ENCODE assay signal across 1 cellular context in the genomic region with DNA sequence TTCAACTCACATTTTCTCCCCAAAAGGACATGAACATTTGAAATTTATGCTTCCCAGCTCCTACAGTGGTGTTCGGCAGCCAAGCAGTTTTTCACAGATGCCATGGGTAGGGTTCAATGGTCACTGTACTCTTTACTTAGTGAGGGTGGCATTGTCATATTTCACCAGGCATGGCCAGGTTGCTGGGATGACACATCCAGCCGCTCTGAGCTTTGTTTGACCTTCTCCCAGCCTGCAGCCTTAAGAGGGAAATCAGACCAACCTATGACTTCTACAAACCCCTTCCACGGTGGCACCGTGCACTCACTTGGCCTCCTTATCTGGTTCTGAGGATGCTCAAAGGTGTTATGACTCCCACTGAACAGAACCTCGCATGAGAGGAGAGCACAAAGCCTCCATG.
TF ChIP-seq lines count a peak whose summit lies in the region.

No MANE protein-coding gene starts in this region.

TF ChIP-seq in HepG2, 621 proteins besides CTCF, POLR2A, EP300 and RAD21 (continued from another document and continues in another):
- TF ChIP-seq, protein P1, sequence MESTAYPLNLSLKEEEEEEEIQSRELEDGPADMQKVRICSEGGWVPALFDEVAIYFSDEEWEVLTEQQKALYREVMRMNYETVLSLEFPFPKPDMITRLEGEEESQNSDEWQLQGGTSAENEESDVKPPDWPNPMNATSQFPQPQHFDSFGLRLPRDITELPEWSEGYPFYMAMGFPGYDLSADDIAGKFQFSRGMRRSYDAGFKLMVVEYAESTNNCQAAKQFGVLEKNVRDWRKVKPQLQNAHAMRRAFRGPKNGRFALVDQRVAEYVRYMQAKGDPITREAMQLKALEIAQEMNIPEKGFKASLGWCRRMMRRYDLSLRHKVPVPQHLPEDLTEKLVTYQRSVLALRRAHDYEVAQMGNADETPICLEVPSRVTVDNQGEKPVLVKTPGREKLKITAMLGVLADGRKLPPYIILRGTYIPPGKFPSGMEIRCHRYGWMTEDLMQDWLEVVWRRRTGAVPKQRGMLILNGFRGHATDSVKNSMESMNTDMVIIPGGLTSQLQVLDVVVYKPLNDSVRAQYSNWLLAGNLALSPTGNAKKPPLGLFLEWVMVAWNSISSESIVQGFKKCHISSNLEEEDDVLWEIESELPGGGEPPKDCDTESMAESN (CRISPR knock-in tag; conservative IDR thresholded peaks at IDR 0.05) = no peak
- no peak for TF ChIP-seq CCDC6 (CRISPR knock-in tag; IDR thresholded peaks at IDR 0.05)
- TF ChIP-seq ARNT (IDR thresholded peaks at IDR 0.05) = no peak
- TF ChIP-seq, protein P2, sequence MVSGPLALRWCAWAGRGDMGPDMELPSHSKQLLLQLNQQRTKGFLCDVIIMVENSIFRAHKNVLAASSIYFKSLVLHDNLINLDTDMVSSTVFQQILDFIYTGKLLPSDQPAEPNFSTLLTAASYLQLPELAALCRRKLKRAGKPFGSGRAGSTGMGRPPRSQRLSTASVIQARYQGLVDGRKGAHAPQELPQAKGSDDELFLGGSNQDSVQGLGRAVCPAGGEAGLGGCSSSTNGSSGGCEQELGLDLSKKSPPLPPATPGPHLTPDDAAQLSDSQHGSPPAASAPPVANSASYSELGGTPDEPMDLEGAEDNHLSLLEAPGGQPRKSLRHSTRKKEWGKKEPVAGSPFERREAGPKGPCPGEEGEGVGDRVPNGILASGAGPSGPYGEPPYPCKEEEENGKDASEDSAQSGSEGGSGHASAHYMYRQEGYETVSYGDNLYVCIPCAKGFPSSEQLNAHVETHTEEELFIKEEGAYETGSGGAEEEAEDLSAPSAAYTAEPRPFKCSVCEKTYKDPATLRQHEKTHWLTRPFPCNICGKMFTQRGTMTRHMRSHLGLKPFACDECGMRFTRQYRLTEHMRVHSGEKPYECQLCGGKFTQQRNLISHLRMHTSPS (CRISPR knock-in tag; IDR thresholded peaks at IDR 0.05; ENCODE audit: low read depth) = peak; percentile 99
- no peak for TF ChIP-seq SMAD3 (CRISPR knock-in tag; IDR thresholded peaks at IDR 0.05)
- no peak for TF ChIP-seq SMARCE1 (IDR thresholded peaks at IDR 0.05; ENCODE audit: borderline replicate concordance)
- no peak for TF ChIP-seq CC2D1A (CRISPR knock-in tag; IDR thresholded peaks at IDR 0.05)
- peak; percentile 29; the same call in 1 of the 2 replicates for TF ChIP-seq CEBPG (CRISPR knock-in tag; IDR thresholded peaks at IDR 0.05)
- TF ChIP-seq, protein P3, sequence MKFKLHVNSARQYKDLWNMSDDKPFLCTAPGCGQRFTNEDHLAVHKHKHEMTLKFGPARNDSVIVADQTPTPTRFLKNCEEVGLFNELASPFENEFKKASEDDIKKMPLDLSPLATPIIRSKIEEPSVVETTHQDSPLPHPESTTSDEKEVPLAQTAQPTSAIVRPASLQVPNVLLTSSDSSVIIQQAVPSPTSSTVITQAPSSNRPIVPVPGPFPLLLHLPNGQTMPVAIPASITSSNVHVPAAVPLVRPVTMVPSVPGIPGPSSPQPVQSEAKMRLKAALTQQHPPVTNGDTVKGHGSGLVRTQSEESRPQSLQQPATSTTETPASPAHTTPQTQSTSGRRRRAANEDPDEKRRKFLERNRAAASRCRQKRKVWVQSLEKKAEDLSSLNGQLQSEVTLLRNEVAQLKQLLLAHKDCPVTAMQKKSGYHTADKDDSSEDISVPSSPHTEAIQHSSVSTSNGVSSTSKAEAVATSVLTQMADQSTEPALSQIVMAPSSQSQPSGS (CRISPR knock-in tag; IDR thresholded peaks at IDR 0.05) = peak; percentile 45; the same call in 1 of the 2 replicates
- no peak for TF ChIP-seq ZNF567 (CRISPR knock-in tag; IDR thresholded peaks at IDR 0.05; ENCODE audit: borderline replicate concordance)
- TF ChIP-seq, protein P4, sequence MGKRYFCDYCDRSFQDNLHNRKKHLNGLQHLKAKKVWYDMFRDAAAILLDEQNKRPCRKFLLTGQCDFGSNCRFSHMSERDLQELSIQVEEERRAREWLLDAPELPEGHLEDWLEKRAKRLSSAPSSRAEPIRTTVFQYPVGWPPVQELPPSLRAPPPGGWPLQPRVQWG (CRISPR knock-in tag; IDR thresholded peaks at IDR 0.05; ENCODE audit: borderline replicate concordance, low read depth) = no peak
- TF ChIP-seq FLYWCH1 (CRISPR knock-in tag; IDR thresholded peaks at IDR 0.05) = no peak
- no peak for TF ChIP-seq SRY (CRISPR knock-in tag; IDR thresholded peaks at IDR 0.05)
- peak; percentile 89 for TF ChIP-seq FOSL2 (CRISPR knock-in tag; IDR thresholded peaks at IDR 0.05)
- TF ChIP-seq PLRG1 (conservative IDR thresholded peaks at IDR 0.05) = no peak
- TF ChIP-seq, protein P5, sequence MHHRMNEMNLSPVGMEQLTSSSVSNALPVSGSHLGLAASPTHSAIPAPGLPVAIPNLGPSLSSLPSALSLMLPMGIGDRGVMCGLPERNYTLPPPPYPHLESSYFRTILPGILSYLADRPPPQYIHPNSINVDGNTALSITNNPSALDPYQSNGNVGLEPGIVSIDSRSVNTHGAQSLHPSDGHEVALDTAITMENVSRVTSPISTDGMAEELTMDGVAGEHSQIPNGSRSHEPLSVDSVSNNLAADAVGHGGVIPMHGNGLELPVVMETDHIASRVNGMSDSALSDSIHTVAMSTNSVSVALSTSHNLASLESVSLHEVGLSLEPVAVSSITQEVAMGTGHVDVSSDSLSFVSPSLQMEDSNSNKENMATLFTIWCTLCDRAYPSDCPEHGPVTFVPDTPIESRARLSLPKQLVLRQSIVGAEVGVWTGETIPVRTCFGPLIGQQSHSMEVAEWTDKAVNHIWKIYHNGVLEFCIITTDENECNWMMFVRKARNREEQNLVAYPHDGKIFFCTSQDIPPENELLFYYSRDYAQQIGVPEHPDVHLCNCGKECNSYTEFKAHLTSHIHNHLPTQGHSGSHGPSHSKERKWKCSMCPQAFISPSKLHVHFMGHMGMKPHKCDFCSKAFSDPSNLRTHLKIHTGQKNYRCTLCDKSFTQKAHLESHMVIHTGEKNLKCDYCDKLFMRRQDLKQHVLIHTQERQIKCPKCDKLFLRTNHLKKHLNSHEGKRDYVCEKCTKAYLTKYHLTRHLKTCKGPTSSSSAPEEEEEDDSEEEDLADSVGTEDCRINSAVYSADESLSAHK (CRISPR knock-in tag; IDR thresholded peaks at IDR 0.05; ENCODE audit: borderline replicate concordance) = no peak
- TF ChIP-seq, protein P6, sequence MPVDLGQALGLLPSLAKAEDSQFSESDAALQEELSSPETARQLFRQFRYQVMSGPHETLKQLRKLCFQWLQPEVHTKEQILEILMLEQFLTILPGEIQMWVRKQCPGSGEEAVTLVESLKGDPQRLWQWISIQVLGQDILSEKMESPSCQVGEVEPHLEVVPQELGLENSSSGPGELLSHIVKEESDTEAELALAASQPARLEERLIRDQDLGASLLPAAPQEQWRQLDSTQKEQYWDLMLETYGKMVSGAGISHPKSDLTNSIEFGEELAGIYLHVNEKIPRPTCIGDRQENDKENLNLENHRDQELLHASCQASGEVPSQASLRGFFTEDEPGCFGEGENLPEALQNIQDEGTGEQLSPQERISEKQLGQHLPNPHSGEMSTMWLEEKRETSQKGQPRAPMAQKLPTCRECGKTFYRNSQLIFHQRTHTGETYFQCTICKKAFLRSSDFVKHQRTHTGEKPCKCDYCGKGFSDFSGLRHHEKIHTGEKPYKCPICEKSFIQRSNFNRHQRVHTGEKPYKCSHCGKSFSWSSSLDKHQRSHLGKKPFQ (CRISPR knock-in tag; IDR thresholded peaks at IDR 0.05; ENCODE audit: insufficient replicate concordance) = peak; percentile 17
- TF ChIP-seq FOXP1 (IDR thresholded peaks at IDR 0.05) = no peak
- TF ChIP-seq FOXP1 (CRISPR knock-in tag; IDR thresholded peaks at IDR 0.05) = 0 out of 2 replicates have a peak, but pooled peaks have one; percentile 7
- TF ChIP-seq, protein P7, sequence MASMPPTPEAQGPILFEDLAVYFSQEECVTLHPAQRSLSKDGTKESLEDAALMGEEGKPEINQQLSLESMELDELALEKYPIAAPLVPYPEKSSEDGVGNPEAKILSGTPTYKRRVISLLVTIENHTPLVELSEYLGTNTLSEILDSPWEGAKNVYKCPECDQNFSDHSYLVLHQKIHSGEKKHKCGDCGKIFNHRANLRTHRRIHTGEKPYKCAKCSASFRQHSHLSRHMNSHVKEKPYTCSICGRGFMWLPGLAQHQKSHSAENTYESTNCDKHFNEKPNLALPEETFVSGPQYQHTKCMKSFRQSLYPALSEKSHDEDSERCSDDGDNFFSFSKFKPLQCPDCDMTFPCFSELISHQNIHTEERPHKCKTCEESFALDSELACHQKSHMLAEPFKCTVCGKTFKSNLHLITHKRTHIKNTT (CRISPR knock-in tag; IDR thresholded peaks at IDR 0.05) = no peak
- TF ChIP-seq NFYC (CRISPR knock-in tag; IDR thresholded peaks at IDR 0.05) = no peak
- TF ChIP-seq SCMH1 (CRISPR knock-in tag; IDR thresholded peaks at IDR 0.05; ENCODE audit: borderline replicate concordance) = no peak
- TF ChIP-seq, protein P8, sequence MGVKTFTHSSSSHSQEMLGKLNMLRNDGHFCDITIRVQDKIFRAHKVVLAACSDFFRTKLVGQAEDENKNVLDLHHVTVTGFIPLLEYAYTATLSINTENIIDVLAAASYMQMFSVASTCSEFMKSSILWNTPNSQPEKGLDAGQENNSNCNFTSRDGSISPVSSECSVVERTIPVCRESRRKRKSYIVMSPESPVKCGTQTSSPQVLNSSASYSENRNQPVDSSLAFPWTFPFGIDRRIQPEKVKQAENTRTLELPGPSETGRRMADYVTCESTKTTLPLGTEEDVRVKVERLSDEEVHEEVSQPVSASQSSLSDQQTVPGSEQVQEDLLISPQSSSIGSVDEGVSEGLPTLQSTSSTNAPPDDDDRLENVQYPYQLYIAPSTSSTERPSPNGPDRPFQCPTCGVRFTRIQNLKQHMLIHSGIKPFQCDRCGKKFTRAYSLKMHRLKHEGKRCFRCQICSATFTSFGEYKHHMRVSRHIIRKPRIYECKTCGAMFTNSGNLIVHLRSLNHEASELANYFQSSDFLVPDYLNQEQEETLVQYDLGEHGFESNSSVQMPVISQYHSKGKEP (CRISPR knock-in tag; IDR thresholded peaks at IDR 0.05) = no peak
- TF ChIP-seq, protein P9, sequence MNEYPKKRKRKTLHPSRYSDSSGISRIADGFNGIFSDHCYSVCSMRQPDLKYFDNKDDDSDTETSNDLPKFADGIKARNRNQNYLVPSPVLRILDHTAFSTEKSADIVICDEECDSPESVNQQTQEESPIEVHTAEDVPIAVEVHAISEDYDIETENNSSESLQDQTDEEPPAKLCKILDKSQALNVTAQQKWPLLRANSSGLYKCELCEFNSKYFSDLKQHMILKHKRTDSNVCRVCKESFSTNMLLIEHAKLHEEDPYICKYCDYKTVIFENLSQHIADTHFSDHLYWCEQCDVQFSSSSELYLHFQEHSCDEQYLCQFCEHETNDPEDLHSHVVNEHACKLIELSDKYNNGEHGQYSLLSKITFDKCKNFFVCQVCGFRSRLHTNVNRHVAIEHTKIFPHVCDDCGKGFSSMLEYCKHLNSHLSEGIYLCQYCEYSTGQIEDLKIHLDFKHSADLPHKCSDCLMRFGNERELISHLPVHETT (CRISPR knock-in tag; conservative IDR thresholded peaks at IDR 0.05) = no peak
- TF ChIP-seq, protein P10, sequence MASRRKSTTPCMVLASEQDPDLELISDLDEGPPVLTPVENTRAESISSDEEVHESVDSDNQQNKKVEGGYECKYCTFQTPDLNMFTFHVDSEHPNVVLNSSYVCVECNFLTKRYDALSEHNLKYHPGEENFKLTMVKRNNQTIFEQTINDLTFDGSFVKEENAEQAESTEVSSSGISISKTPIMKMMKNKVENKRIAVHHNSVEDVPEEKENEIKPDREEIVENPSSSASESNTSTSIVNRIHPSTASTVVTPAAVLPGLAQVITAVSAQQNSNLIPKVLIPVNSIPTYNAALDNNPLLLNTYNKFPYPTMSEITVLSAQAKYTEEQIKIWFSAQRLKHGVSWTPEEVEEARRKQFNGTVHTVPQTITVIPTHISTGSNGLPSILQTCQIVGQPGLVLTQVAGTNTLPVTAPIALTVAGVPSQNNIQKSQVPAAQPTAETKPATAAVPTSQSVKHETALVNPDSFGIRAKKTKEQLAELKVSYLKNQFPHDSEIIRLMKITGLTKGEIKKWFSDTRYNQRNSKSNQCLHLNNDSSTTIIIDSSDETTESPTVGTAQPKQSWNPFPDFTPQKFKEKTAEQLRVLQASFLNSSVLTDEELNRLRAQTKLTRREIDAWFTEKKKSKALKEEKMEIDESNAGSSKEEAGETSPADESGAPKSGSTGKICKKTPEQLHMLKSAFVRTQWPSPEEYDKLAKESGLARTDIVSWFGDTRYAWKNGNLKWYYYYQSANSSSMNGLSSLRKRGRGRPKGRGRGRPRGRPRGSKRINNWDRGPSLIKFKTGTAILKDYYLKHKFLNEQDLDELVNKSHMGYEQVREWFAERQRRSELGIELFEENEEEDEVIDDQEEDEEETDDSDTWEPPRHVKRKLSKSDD (CRISPR knock-in tag; IDR thresholded peaks at IDR 0.05; ENCODE audit: low read depth) = no peak
- no peak for TF ChIP-seq ZNF788 (CRISPR knock-in tag; IDR thresholded peaks at IDR 0.05; ENCODE audit: borderline replicate concordance)
- TF ChIP-seq ZNF564 (CRISPR knock-in tag; IDR thresholded peaks at IDR 0.05) = no peak
- TF ChIP-seq SNRNP70 (IDR thresholded peaks at IDR 0.05; ENCODE audit: low read depth, low read length) = no peak
- TF ChIP-seq RBM39 (IDR thresholded peaks at IDR 0.05; ENCODE audit: low read depth, low read length, poor library complexity, severe bottlenecking) = no peak
- no peak for TF ChIP-seq KAT2B (IDR thresholded peaks at IDR 0.05; ENCODE audit: borderline replicate concordance, low read depth, low read length)
- no peak for TF ChIP-seq CBX1 (IDR thresholded peaks at IDR 0.05; ENCODE audit: low read depth)
- no peak for TF ChIP-seq ZNF317 (CRISPR knock-in tag; IDR thresholded peaks at IDR 0.05)
- TF ChIP-seq ZNF232 (CRISPR knock-in tag; IDR thresholded peaks at IDR 0.05; ENCODE audit: borderline replicate concordance) = no peak
- no peak for TF ChIP-seq SIN3B (IDR thresholded peaks at IDR 0.05; ENCODE audit: low read length)
- peak; percentile 48; the same call in 1 of the 2 replicates for TF ChIP-seq POLR2G (IDR thresholded peaks at IDR 0.05; ENCODE audit: low read depth, low read length)
- no peak for TF ChIP-seq HOXD1 (CRISPR knock-in tag; IDR thresholded peaks at IDR 0.05)
- no peak for TF ChIP-seq ZBTB3 (CRISPR knock-in tag; IDR thresholded peaks at IDR 0.05; ENCODE audit: borderline replicate concordance, low read depth)
- TF ChIP-seq ZNF121 (CRISPR knock-in tag; IDR thresholded peaks at IDR 0.05) = no peak
- TF ChIP-seq SIX4 (CRISPR knock-in tag; IDR thresholded peaks at IDR 0.05) = peak; percentile 79; the same call in 1 of the 2 replicates
- no peak for TF ChIP-seq ZMYM3 (CRISPR knock-in tag; IDR thresholded peaks at IDR 0.05)
- TF ChIP-seq, protein P11, sequence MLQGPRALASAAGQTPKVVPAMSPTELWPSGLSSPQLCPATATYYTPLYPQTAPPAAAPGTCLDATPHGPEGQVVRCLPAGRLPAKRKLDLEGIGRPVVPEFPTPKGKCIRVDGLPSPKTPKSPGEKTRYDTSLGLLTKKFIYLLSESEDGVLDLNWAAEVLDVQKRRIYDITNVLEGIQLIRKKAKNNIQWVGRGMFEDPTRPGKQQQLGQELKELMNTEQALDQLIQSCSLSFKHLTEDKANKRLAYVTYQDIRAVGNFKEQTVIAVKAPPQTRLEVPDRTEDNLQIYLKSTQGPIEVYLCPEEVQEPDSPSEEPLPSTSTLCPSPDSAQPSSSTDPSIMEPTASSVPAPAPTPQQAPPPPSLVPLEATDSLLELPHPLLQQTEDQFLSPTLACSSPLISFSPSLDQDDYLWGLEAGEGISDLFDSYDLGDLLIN (CRISPR knock-in tag; IDR thresholded peaks at IDR 0.05; ENCODE audit: borderline replicate concordance) = no peak
- TF ChIP-seq ZNF44 (CRISPR knock-in tag; IDR thresholded peaks at IDR 0.05) = no peak
- 0 out of 2 replicates have a peak, but pooled peaks have one; percentile 45 for TF ChIP-seq ZSCAN9 (CRISPR knock-in tag; IDR thresholded peaks at IDR 0.05; ENCODE audit: borderline replicate concordance)
- TF ChIP-seq KLF15 (CRISPR knock-in tag; IDR thresholded peaks at IDR 0.05; ENCODE audit: borderline replicate concordance) = no peak
- TF ChIP-seq ZNF670 (CRISPR knock-in tag; IDR thresholded peaks at IDR 0.05; ENCODE audit: borderline replicate concordance) = no peak
- peak; percentile 40; the same call in 1 of the 2 replicates for TF ChIP-seq NR2C2 (CRISPR knock-in tag; IDR thresholded peaks at IDR 0.05; ENCODE audit: borderline replicate concordance)
- peak; percentile 18; the same call in 1 of the 2 replicates for TF ChIP-seq ETV5 (CRISPR knock-in tag; IDR thresholded peaks at IDR 0.05; ENCODE audit: borderline replicate concordance)
